In genomic region chr15:25784141-25784540, GRCh38 we compare ENCODE assay signal across 18 cellular contexts.
DNase-seq lines count a peak whose midpoint lies in the region; FAIRE-seq and TF ChIP-seq lines count a peak whose summit lies in the region.
"Had no signal": no experiment of that assay in that cellular context is flagged by ENCODE, and none has a peak within 500 bp of the region (broad histone marks: within the 10 kb centered on the region; RNA-seq: fewer than 3 reads in every experiment).

No MANE protein-coding gene starts in this region.

- H3K9ac ChIP-seq in astrocyte (ENCODE audit: low read length) (peak overlapping the region; percentile 29), neuronal stem cell (ENCODE audit: low read depth, low read length, poor library complexity) (no peak overlapping the region)

- no peaks in the 10 kb centered on the region for H3K27me3 ChIP-seq in ACC112 (ENCODE audit: insufficient read depth, low read length)
- H3K27me3 ChIP-seq in astrocyte (ENCODE audit: insufficient read depth, low read length) = no peaks in the 10 kb centered on the region
- H3K27me3 ChIP-seq in neuronal stem cell (ENCODE audit: control insufficient read depth in 3 of 3, insufficient read depth in 3 of 3, low read depth in 1 of 3, low read length in 3 of 3) = no peaks in the 10 kb centered on the region
- H3K27me3 ChIP-seq: breast epithelium, dorsolateral prefrontal cortex, heart left ventricle had no signal

- H3K4me1 Mint-ChIP-seq in astrocyte (ENCODE audit: low read depth, unreplicated experiment) (peaks cover 37% of the 10 kb centered on the region), nephron progenitor cell (peaks cover 8% of the 10 kb centered on the region)

- H3K27ac ChIP-seq in ACC112 (ENCODE audit: low read depth, low read length) (peak overlapping the region; percentile 37; the same call in 1 of the 2 replicates), astrocyte (ENCODE audit: low read depth, low read length) (peak overlapping the region; percentile 46), neuronal stem cell (replicated peaks; ENCODE audit: low read length) (no peak overlapping the region)
- H3K27ac ChIP-seq: breast epithelium, lower lobe of right lung had no signal

- H2BK12ac ChIP-seq in neuronal stem cell (ENCODE audit: low read length) = no peak overlapping the region

- H3K27me3 Mint-ChIP-seq in astrocyte (ENCODE audit: low read depth, unreplicated experiment) (no peaks in the 10 kb centered on the region), nephron progenitor cell (ENCODE audit: low read depth, poor library complexity) (peaks cover under 1% of the 10 kb centered on the region)

- H3K36me3 ChIP-seq in ACC112 (ENCODE audit: insufficient read depth, low read length) (0 out of 2 replicates have a peak, but pooled peaks cover 3% of the 10 kb centered on the region), astrocyte (ENCODE audit: insufficient read depth, low read length) (no peaks in the 10 kb centered on the region), neuronal stem cell (replicated peaks in 1 of 2; ENCODE audit: control insufficient read depth in 2 of 2, insufficient read depth in 2 of 2, low read length in 2 of 2) (no peaks in the 10 kb centered on the region)
- H3K36me3 ChIP-seq: breast epithelium had no signal

- H3K27ac Mint-ChIP-seq in astrocyte (ENCODE audit: unreplicated experiment) (peak overlapping the region; percentile 53), nephron progenitor cell (no peak overlapping the region)
- H3K27ac Mint-ChIP-seq: stimulated activated effector memory CD8-positive, alpha-beta T cell treated with anti-CD3 and anti-CD28 coated beads, Interleukin-12 subunit alpha, Interleukin-12 subunit beta, amount 100 ng/mL, for 72 hours had no signal

- H3K9me3 Mint-ChIP-seq in astrocyte (ENCODE audit: unreplicated experiment) (no peaks in the 10 kb centered on the region), nephron progenitor cell (no peaks in the 10 kb centered on the region)
- H3K9me3 Mint-ChIP-seq: stimulated activated effector memory CD8-positive, alpha-beta T cell treated with anti-CD3 and anti-CD28 coated beads, Interleukin-12 subunit alpha, Interleukin-12 subunit beta, amount 100 ng/mL, for 72 hours had no signal

- H3K23ac ChIP-seq in neuronal stem cell (ENCODE audit: low read depth, low read length, poor library complexity) = no peak overlapping the region

- H3K4me3 Mint-ChIP-seq in astrocyte (ENCODE audit: unreplicated experiment) (no peak overlapping the region), nephron progenitor cell (no peak overlapping the region)
- H3K4me3 Mint-ChIP-seq: stimulated activated effector memory CD8-positive, alpha-beta T cell treated with anti-CD3 and anti-CD28 coated beads, Interleukin-12 subunit alpha, Interleukin-12 subunit beta, amount 100 ng/mL, for 72 hours had no signal

- H3K36me3 Mint-ChIP-seq in astrocyte (ENCODE audit: low read depth, unreplicated experiment) (peaks cover 4% of the 10 kb centered on the region), nephron progenitor cell (ENCODE audit: low read depth) (no peaks in the 10 kb centered on the region)

- no peak overlapping the region for H3K14ac ChIP-seq in neuronal stem cell (ENCODE audit: low read length)

- H3K4me1 ChIP-seq in ACC112 (ENCODE audit: control insufficient read depth, insufficient read depth, low read length, unreplicated experiment) = peaks cover 48% of the 10 kb centered on the region
- H3K4me1 ChIP-seq in astrocyte (ENCODE audit: insufficient read depth, low read length) = peaks cover 28% of the 10 kb centered on the region
- peaks cover 0 to 2% of the 10 kb centered on the region in 2 donors for H3K4me1 ChIP-seq in neuronal stem cell (ENCODE audit: control insufficient read depth in 2 of 2, insufficient read depth in 1 of 2, low read depth in 1 of 2, low read length in 2 of 2)
- H3K4me1 ChIP-seq: breast epithelium had no signal

- no peak overlapping the region for H2BK15ac ChIP-seq in neuronal stem cell (ENCODE audit: low read length)

- no peak overlapping the region for H3K18ac ChIP-seq in neuronal stem cell (ENCODE audit: low read length)

- H2AK5ac ChIP-seq in neuronal stem cell (ENCODE audit: low read depth, low read length) = no peak overlapping the region

- peak; percentile 52 for FAIRE-seq in astrocyte (lab: Jason Lieb, UNC)

- H3K4me2 ChIP-seq in astrocyte (ENCODE audit: low read length) (no peak overlapping the region), neuronal stem cell (ENCODE audit: insufficient read depth, low read length, poor library complexity, severe bottlenecking) (no peak overlapping the region)

- no peaks in the 10 kb centered on the region for H4K20me1 ChIP-seq in astrocyte (ENCODE audit: insufficient read depth, low read length)

- no peaks in the 10 kb centered on the region for H3K79me1 ChIP-seq in neuronal stem cell (ENCODE audit: low read depth, low read length)

- H3K9me3 ChIP-seq in astrocyte (ENCODE audit: insufficient read depth, low read depth, low read length) (no peaks in the 10 kb centered on the region), neuronal stem cell (replicated peaks in 1 of 2; ENCODE audit: control insufficient read depth in 2 of 2, insufficient read depth in 1 of 2, low read depth in 1 of 2, low read length in 2 of 2) (no peaks in the 10 kb centered on the region)
- H3K9me3 ChIP-seq: breast epithelium, Caco-2, heart left ventricle, lower lobe of right lung had no signal

- no peak overlapping the region for H2BK120ac ChIP-seq in neuronal stem cell (ENCODE audit: low read depth, low read length)

- H3K4ac ChIP-seq in neuronal stem cell (ENCODE audit: low read length) = peak overlapping the region; percentile 12

- no CpG with 5 or more reads among the region's 7 CpGs for WGBS in neuronal stem cell (ENCODE audit: extremely low coverage in 2 of 2, insufficient read length in 2 of 2, insufficient replicate concordance in 1 of 2), 2 donors

- H4K8ac ChIP-seq in neuronal stem cell (ENCODE audit: low read depth, low read length) = no peak overlapping the region

- H2BK5ac ChIP-seq in neuronal stem cell (ENCODE audit: low read length) = no peak overlapping the region

- no peak overlapping the region for H3K4me3 ChIP-seq in ACC112 (ENCODE audit: low read depth, low read length)
- no peak overlapping the region for H3K4me3 ChIP-seq in astrocyte (ENCODE audit: insufficient read depth, low read depth, low read length)
- H3K4me3 ChIP-seq in neuronal stem cell (ENCODE audit: low read length in 2 of 2) = no peak overlapping the region
- H3K4me3 ChIP-seq: breast epithelium, dorsolateral prefrontal cortex, heart left ventricle, lower lobe of right lung had no signal

- H3K79me2 ChIP-seq in ACC112 (ENCODE audit: control insufficient read depth, insufficient read depth, low read length, unreplicated experiment) (peaks cover 27% of the 10 kb centered on the region), astrocyte (ENCODE audit: insufficient read depth, low read length) (peaks cover 24% of the 10 kb centered on the region)

- H4K91ac ChIP-seq in neuronal stem cell (ENCODE audit: low read depth, low read length, poor library complexity) = no peak overlapping the region

- peak; percentile 74 for DNase-seq in GM03348 (ENCODE audit: low spot score)
- DNase-seq in astrocyte (ENCODE audit: low read depth) = no peak
- no peak for DNase-seq in neuronal stem cell (ENCODE audit: low spot score)
- no peak for DNase-seq in nephron progenitor cell
- no peak for DNase-seq in NCI-H226
- DNase-seq in NCI-H1436 (lab: John Stamatoyannopoulos, UW) = no peak
- no peak for DNase-seq in activated CD8-positive, alpha-beta memory T cell treated with anti-CD3 and anti-CD28 coated beads for 24 hours
- DNase-seq: dorsolateral prefrontal cortex, heart left ventricle, lower lobe of right lung, NCI-H187, NCI-H446 treated with DMSO at 0.1 percent for 48 hours, SHP77, T1000 had no signal

- TF ChIP-seq CTCF in astrocyte (IDR thresholded peaks at IDR 0.05; ENCODE audit: insufficient read depth, low read depth, low read length) (no peak), nephron progenitor cell (IDR thresholded peaks at IDR 0.05) (no peak)

- H2AFZ ChIP-seq in ACC112 (ENCODE audit: low read length, unreplicated experiment) (no peak overlapping the region), astrocyte (ENCODE audit: low read depth, low read length) (no peak overlapping the region), neuronal stem cell (ENCODE audit: low read length) (no peak overlapping the region)
